ENCODE assay signal across 34 cellular contexts in the genomic region with DNA sequence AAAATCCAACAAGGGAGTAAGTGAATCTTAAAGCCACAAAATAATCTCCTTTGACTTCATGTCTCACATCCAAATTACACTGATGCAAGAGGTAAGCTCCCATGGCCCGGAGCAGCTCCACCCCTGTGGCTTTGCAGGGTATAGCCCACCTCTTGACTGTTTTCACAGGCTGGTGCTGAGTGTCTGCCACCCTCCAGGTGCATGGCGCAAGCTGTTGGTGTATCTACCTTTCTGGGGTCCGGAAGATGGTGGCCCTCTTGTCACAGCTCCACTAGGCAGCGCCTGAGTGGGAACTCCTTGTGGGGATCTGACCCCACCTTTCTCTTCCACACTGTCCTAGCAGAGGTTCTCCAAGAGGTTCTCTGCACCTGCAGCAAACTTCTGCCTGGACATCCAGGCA.
"Had no signal": no experiment of that assay in that cellular context is flagged by ENCODE, and none has a peak within 500 bp of the region (broad histone marks: within the 10 kb centered on the region; RNA-seq: fewer than 3 reads in every experiment).

No MANE protein-coding gene starts in this region.

- DNase-seq: Karpas-422, Kasumi-1, MG63, MM.1S, MV-4-11, NCI-H1048, NCI-H1092, NCI-H1092 treated with DMSO at 0.1 percent for 48 hours, NCI-H1105, NCI-H1105 treated with DMSO at 0.1 percent for 48 hours, NCI-H1417, NCI-H1417 treated with DMSO at 0.1 percent for 48 hours, NCI-H1436, NCI-H1436 treated with DMSO at 0.1 percent for 48 hours, NCI-H146, NCI-H1694, NCI-H1694 treated with DMSO at 0.1 percent for 48 hours, NCI-H187, NCI-H187 treated with DMSO at 0.1 percent for 48 hours, NCI-H1930, NCI-H2029, NCI-H2029 treated with DMSO at 0.1 percent for 48 hours, NCI-H2081, NCI-H2081 treated with DMSO at 0.1 percent for 48 hours, NCI-H2107, NCI-H2171, NCI-H2171 treated with DMSO at 0.1 percent for 48 hours, NCI-H2227 treated with DMSO at 0.1 percent for 48 hours, NCI-H226, NCI-H345, NCI-H446, NCI-H446 treated with DMSO at 0.1 percent for 48 hours, NCI-H510A, NCI-H510A treated with DMSO at 0.1 percent for 48 hours had no signal

- H3K27me3 ChIP-seq: MG63 had no signal

- H3K36me3 ChIP-seq: MG63 had no signal

- H3K4me3 ChIP-seq: MG63 had no signal
